10 cellular contexts compared by ENCODE assay signal in the genomic region with DNA sequence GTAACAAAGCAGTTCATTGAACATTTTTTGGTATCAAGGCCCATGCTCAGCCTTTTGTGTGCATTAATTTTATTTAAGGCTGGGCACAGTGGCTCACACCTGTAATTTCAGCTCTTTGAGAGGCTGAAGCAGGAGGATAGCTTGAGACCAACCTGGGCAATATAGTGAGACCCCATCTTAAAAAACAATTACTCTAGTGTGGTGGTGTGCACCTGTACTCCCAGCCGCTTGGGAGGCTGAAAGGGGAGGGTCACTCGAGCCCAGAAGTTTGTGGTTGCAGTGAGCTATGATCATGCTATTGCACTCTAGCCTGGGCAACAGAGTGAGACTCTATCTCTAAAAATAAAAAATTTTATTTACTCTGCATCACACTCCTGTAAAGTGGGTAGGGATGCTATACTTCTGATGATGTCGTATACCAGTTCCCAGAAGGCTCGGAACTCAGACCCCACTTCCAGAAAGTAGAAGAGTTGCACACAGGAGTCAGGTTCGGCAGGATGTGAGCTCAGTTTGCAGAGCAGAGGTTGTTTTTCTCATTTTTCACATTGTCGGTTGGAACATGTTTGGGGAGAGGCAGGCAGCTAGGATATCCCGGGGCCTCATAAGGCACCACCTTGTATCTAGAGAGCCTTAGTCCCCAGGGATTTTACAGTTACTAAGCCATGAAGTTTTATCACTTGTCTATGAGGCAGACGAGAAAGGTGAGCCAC.
DNase-seq lines count a peak whose midpoint lies in the region; ATAC-seq and TF ChIP-seq lines count a peak whose summit lies in the region.
"Had no signal": no experiment of that assay in that cellular context is flagged by ENCODE, and none has a peak within 500 bp of the region (broad histone marks: within the 10 kb centered on the region; RNA-seq: fewer than 3 reads in every experiment).

No MANE protein-coding gene starts in this region.

- peaks cover 17% of the 10 kb centered on the region for H3K4me1 Mint-ChIP-seq in WTC11

- no peak for TF ChIP-seq CTCF in WTC11 (IDR thresholded peaks at IDR 0.05)
- no peak for TF ChIP-seq CTCF in tibial artery (IDR thresholded peaks at IDR 0.05)

- no peaks in the 10 kb centered on the region for H3K27me3 Mint-ChIP-seq in WTC11 (ENCODE audit: low read depth)

- H3K4me3 ChIP-seq in tibial artery = peak overlapping the region in 1 of 2 donors; percentile 32
- H3K4me3 ChIP-seq: neural progenitor cell had no signal

- peaks cover 18 to 61% of the 10 kb centered on the region in 2 donors for H3K36me3 Mint-ChIP-seq in activated naive CD4-positive, alpha-beta T cell treated with anti-CD3 and anti-CD28 coated beads, Interleukin-2, amount 50 U/mL, for 72 hours
- H3K36me3 Mint-ChIP-seq in WTC11 = peaks cover 2% of the 10 kb centered on the region; the same call in 1 of the 2 replicates

- no peaks in the 10 kb centered on the region for H3K36me3 ChIP-seq in tibial artery
- H3K36me3 ChIP-seq: neural progenitor cell had no signal

- H3K4me3 Mint-ChIP-seq in WTC11 = no peak overlapping the region
- H3K4me3 Mint-ChIP-seq: neural progenitor cell had no signal

- CTCF ChIA-PET in WTC11 (lab: Charles Lee) = interaction anchor here (1.6 kb wide), 1 partner anchor 92 kb away, joined by 3 read pairs; no protein-coding TSS in a partner anchor

- H3K9me3 Mint-ChIP-seq in activated naive CD4-positive, alpha-beta T cell treated with anti-CD3 and anti-CD28 coated beads, Interleukin-2, amount 50 U/mL, for 72 hours = no peaks in the 10 kb centered on the region
- no peaks in the 10 kb centered on the region for H3K9me3 Mint-ChIP-seq in WTC11

- no peak for ATAC-seq in activated naive CD4-positive, alpha-beta T cell treated with anti-CD3 and anti-CD28 coated beads, Interleukin-2, amount 50 U/mL, for 72 hours
- ATAC-seq in WTC11 (no peak), HG02840 (IDR thresholded peaks at IDR 0.05; ENCODE audit: low FRiP score, unreplicated experiment) (no peak)

- DNase-seq in activated naive CD4-positive, alpha-beta T cell treated with anti-CD3 and anti-CD28 coated beads, Interleukin-2, amount 50 U/mL, for 72 hours (ENCODE audit: low spot score in 2 of 2) = no peak
- no peak for DNase-seq in activated naive CD4-positive, alpha-beta T cell treated with anti-CD3 and anti-CD28 coated beads, Interleukin-2, amount 50 U/mL, for 16 hours
- DNase-seq in WTC11 (ENCODE audit: low spot score) (no peak), islet precursor cell (peak; percentile 21), tibial artery (no peak), MV-4-11 (lab: John Stamatoyannopoulos, UW) (no peak), NCI-H1417 treated with DMSO at 0.1 percent for 48 hours (lab: John Stamatoyannopoulos, UW) (no peak)
- DNase-seq: NCI-H345 had no signal

- H3K27ac Mint-ChIP-seq in activated naive CD4-positive, alpha-beta T cell treated with anti-CD3 and anti-CD28 coated beads, Interleukin-2, amount 50 U/mL, for 72 hours = peak overlapping the region; percentile 28 to 92
- H3K27ac Mint-ChIP-seq in WTC11 = peak overlapping the region; percentile 46; the same call in 1 of the 2 replicates
- H3K27ac Mint-ChIP-seq: neural progenitor cell had no signal

- H3K9me3 ChIP-seq in tibial artery = no peaks in the 10 kb centered on the region

- H3K27ac ChIP-seq in tibial artery = peak overlapping the region; percentile 77 to 78

- peaks cover 0 to 94% (median 61%) of the 10 kb centered on the region in 4 donors for H3K4me1 ChIP-seq in tibial artery

- H3K27me3 ChIP-seq in tibial artery = no peaks in the 10 kb centered on the region
- H3K27me3 ChIP-seq: neural progenitor cell had no signal

- intact Hi-C loops in tibial artery (cut with DNase I; ENCODE audit: low total_unique reads) = loop anchor here (5.0 kb wide), 2 partner anchors 119 to 134 kb away; no protein-coding TSS in a partner anchor

- POLR2A ChIA-PET in WTC11 (lab: Charles Lee) = no interaction called here

TF ChIP-seq in WTC11, 78 proteins besides CTCF, POLR2A, EP300 and RAD21:
- TF ChIP-seq MYBL2 (CRISPR knock-in tag; IDR thresholded peaks at IDR 0.05) (no peak), ZNF121 (CRISPR knock-in tag; IDR thresholded peaks at IDR 0.05) (peak; percentile 2; the same call in 1 of the 2 replicates), NR2C2 (CRISPR knock-in tag; IDR thresholded peaks at IDR 0.05) (no peak), CREB1 (CRISPR knock-in tag; IDR thresholded peaks at IDR 0.05) (no peak), ZBTB21 (CRISPR knock-in tag; IDR thresholded peaks at IDR 0.05; ENCODE audit: borderline replicate concordance) (no peak), TCF7 (CRISPR knock-in tag; IDR thresholded peaks at IDR 0.05; ENCODE audit: low read depth) (no peak)
- TF ChIP-seq, protein P1, sequence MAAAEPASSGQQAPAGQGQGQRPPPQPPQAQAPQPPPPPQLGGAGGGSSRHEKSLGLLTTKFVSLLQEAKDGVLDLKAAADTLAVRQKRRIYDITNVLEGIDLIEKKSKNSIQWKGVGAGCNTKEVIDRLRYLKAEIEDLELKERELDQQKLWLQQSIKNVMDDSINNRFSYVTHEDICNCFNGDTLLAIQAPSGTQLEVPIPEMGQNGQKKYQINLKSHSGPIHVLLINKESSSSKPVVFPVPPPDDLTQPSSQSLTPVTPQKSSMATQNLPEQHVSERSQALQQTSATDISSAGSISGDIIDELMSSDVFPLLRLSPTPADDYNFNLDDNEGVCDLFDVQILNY (CRISPR knock-in tag; IDR thresholded peaks at IDR 0.05) = no peak
